ENCODE assay signal across 30 cellular contexts in genomic region chr7:92496876-92497275, GRCh38. TPM values are rescaled to one million over a fixed set of nuclear protein-coding genes. Genes with fewer than 3 reads are reported as not detected.
DNase-seq lines count a peak whose midpoint lies in the region; ATAC-seq and TF ChIP-seq lines count a peak whose summit lies in the region.
"Had no signal": no experiment of that assay in that cellular context is flagged by ENCODE, and none has a peak within 500 bp of the region (broad histone marks: within the 10 kb centered on the region; RNA-seq: fewer than 3 reads in every experiment).

No MANE protein-coding gene starts in this region.

- ATAC-seq in upper lobe of left lung (ENCODE audit: low FRiP score in 2 of 2) (no peak), GM19023 (IDR thresholded peaks at IDR 0.05; ENCODE audit: unreplicated experiment) (no peak)
- ATAC-seq: activated T-helper 17 cell treated with anti-CD3 and anti-CD28 coated beads, Interleukin-2, amount 50 U/mL, for 72 hours; CD8-positive, alpha-beta T cell; left ventricle myocardium superior had no signal

- H3K36me3 Mint-ChIP-seq in activated CD4-positive, alpha-beta T cell treated with anti-CD3 and anti-CD28 coated beads, Interleukin-2, amount 10 ng/mL, durations not matched to agents 24 days and 14 days (ENCODE audit: low read depth), result peaks cover 28% of the 10 kb centered on the region

- no peak for TF ChIP-seq POLR2A in upper lobe of left lung (IDR thresholded peaks at IDR 0.05)

- H3K36me3 ChIP-seq in adipocyte (ENCODE audit: control insufficient read depth, insufficient read depth, low read length, severe bottlenecking) (peaks cover 72% of the 10 kb centered on the region), upper lobe of left lung (peaks cover 5 to 89% (median 38%) of the 10 kb centered on the region in 4 donors)

- no peak overlapping the region for H3K9ac ChIP-seq in adipocyte (ENCODE audit: low read length)

- H3K27ac ChIP-seq in upper lobe of left lung, result no peak overlapping the region
- H3K27ac ChIP-seq: Peyer's patch, thyroid gland had no signal

- H3K4me1 ChIP-seq in adipocyte (ENCODE audit: control insufficient read depth, insufficient read depth, low read length) (no peaks in the 10 kb centered on the region), upper lobe of left lung (no peaks in the 10 kb centered on the region)
- H3K4me1 ChIP-seq: Peyer's patch, thyroid gland had no signal

- H3K9me3 ChIP-seq in adipocyte (ENCODE audit: control insufficient read depth, low read length) (no peaks in the 10 kb centered on the region), upper lobe of left lung (no peaks in the 10 kb centered on the region)
- H3K9me3 ChIP-seq: Peyer's patch, thyroid gland had no signal

- H3K27me3 ChIP-seq in adipocyte (replicated peaks; ENCODE audit: control insufficient read depth, insufficient read depth, low read length) (no peaks in the 10 kb centered on the region), upper lobe of left lung (no peaks in the 10 kb centered on the region)
- H3K27me3 ChIP-seq: Peyer's patch, thyroid gland had no signal

- intact Hi-C loops in activated CD4-positive, alpha-beta T cell treated with anti-CD3 and anti-CD28 coated beads, Interleukin-2, amount 10 ng/mL, durations not matched to agents 24 days and 14 days (cut with micrococcal nuclease), result no loop called here

- H3K27ac Mint-ChIP-seq in activated CD4-positive, alpha-beta T cell treated with anti-CD3 and anti-CD28 coated beads, Interleukin-2, amount 10 ng/mL, durations not matched to agents 24 days and 14 days, result no peak overlapping the region
- H3K27ac Mint-ChIP-seq: activated CD4-positive, alpha-beta memory T cell treated with anti-CD3 and anti-CD28 coated beads for 36 hours; activated T-helper 17 cell treated with anti-CD3 and anti-CD28 coated beads, Interleukin-2, amount 50 U/mL, for 72 hours; CD8-positive, alpha-beta T cell; mesothelial cell of epicardium; naive B cell; stimulated activated naive CD8-positive, alpha-beta T cell treated with anti-CD3 and anti-CD28 coated beads, Interleukin-15, Interleukin-2, amounts not matched to agents 100 ng/mL and 50 ng/mL, for 24 hours had no signal

- WGBS in upper lobe of left lung, 2 donors, result 90 to 93% methylated on average over 2 of the region's 2 CpGs

- H3K27me3 Mint-ChIP-seq in activated CD4-positive, alpha-beta T cell treated with anti-CD3 and anti-CD28 coated beads, Interleukin-2, amount 10 ng/mL, durations not matched to agents 24 days and 14 days, result no peaks in the 10 kb centered on the region
- H3K27me3 Mint-ChIP-seq: activated CD4-positive, alpha-beta memory T cell treated with anti-CD3 and anti-CD28 coated beads for 36 hours; activated T-helper 17 cell treated with anti-CD3 and anti-CD28 coated beads, Interleukin-2, amount 50 U/mL, for 72 hours; central memory CD8-positive, alpha-beta T cell; naive B cell; stimulated activated naive CD8-positive, alpha-beta T cell treated with anti-CD3 and anti-CD28 coated beads, Interleukin-15, Interleukin-2, amounts not matched to agents 100 ng/mL and 50 ng/mL, for 24 hours had no signal

- peak; percentile 14 for DNase-seq in activated CD4-positive, alpha-beta T cell treated with anti-CD3 and anti-CD28 coated beads, Interleukin-2, amount 10 ng/mL, durations not matched to agents 24 days and 14 days
- no peak for DNase-seq in activated CD4-positive, alpha-beta T cell treated with anti-CD3 and anti-CD28 coated beads, Interleukin-2, amount 50 U/mL, for 48 hours
- DNase-seq in adipocyte (ENCODE audit: low read depth), result peak; percentile 24
- peak; percentile 26 for DNase-seq in fibroblast of mammary gland (ENCODE audit: low read depth)
- peak; percentile 8 for DNase-seq in stromal cell of bone marrow (ENCODE audit: low read depth)
- no peak for DNase-seq in upper lobe of left lung
- DNase-seq in ecto neural progenitor cell (ENCODE audit: low spot score), result no peak
- DNase-seq: 8988T; activated CD4-positive, alpha-beta memory T cell treated with anti-CD3 and anti-CD28 coated beads for 36 hours; activated naive CD4-positive, alpha-beta T cell treated with anti-CD3 and anti-CD28 coated beads, Interleukin-2, amount 50 U/mL, for 16 hours; CD8-positive, alpha-beta T cell; DMS 273 treated with DMSO at 0.1 percent for 48 hours; left ventricle myocardium superior; naive B cell; NCI-H1092 treated with DMSO at 0.1 percent for 48 hours; NCI-H2081; NCI-H2227 treated with DMSO at 0.1 percent for 48 hours; NCI-H69; nucleus accumbens; Peyer's patch; thyroid gland had no signal

- no peak overlapping the region for H3K4me3 Mint-ChIP-seq in activated CD4-positive, alpha-beta T cell treated with anti-CD3 and anti-CD28 coated beads, Interleukin-2, amount 10 ng/mL, durations not matched to agents 24 days and 14 days
- H3K4me3 Mint-ChIP-seq: activated CD4-positive, alpha-beta memory T cell treated with anti-CD3 and anti-CD28 coated beads for 36 hours; activated T-helper 17 cell treated with anti-CD3 and anti-CD28 coated beads, Interleukin-2, amount 50 U/mL, for 72 hours; CD8-positive, alpha-beta T cell; central memory CD8-positive, alpha-beta T cell; mesothelial cell of epicardium; naive B cell; stimulated activated naive CD8-positive, alpha-beta T cell treated with anti-CD3 and anti-CD28 coated beads, Interleukin-15, Interleukin-2, amounts not matched to agents 100 ng/mL and 50 ng/mL, for 24 hours had no signal

- no peak overlapping the region for H3K4me3 ChIP-seq in adipocyte (ENCODE audit: low read length)
- H3K4me3 ChIP-seq in fibroblast of mammary gland (ENCODE audit: control insufficient read depth, low read depth, low read length), result no peak overlapping the region
- H3K4me3 ChIP-seq in upper lobe of left lung, result no peak overlapping the region
- H3K4me3 ChIP-seq: Peyer's patch, thyroid gland had no signal

- TF ChIP-seq CTCF in fibroblast of mammary gland (conservative IDR thresholded peaks at IDR 0.05; ENCODE audit: control insufficient read depth, insufficient read depth, low read depth, low read length) (no peak), upper lobe of left lung (IDR thresholded peaks at IDR 0.05) (no peak)

- no peaks in the 10 kb centered on the region for H3K4me1 Mint-ChIP-seq in activated CD4-positive, alpha-beta T cell treated with anti-CD3 and anti-CD28 coated beads, Interleukin-2, amount 10 ng/mL, durations not matched to agents 24 days and 14 days
- H3K4me1 Mint-ChIP-seq: activated T-helper 17 cell treated with anti-CD3 and anti-CD28 coated beads, Interleukin-2, amount 50 U/mL, for 72 hours; central memory CD8-positive, alpha-beta T cell; mesothelial cell of epicardium; naive B cell had no signal

- TF ChIP-seq EP300 in upper lobe of left lung (IDR thresholded peaks at IDR 0.05), result no peak

- no peaks in the 10 kb centered on the region for H3K9me3 Mint-ChIP-seq in activated CD4-positive, alpha-beta T cell treated with anti-CD3 and anti-CD28 coated beads, Interleukin-2, amount 10 ng/mL, durations not matched to agents 24 days and 14 days
- H3K9me3 Mint-ChIP-seq: activated CD4-positive, alpha-beta memory T cell treated with anti-CD3 and anti-CD28 coated beads for 36 hours; activated T-helper 17 cell treated with anti-CD3 and anti-CD28 coated beads, Interleukin-2, amount 50 U/mL, for 72 hours; CD8-positive, alpha-beta T cell; central memory CD8-positive, alpha-beta T cell; mesothelial cell of epicardium; naive B cell; stimulated activated naive CD8-positive, alpha-beta T cell treated with anti-CD3 and anti-CD28 coated beads, Interleukin-15, Interleukin-2, amounts not matched to agents 100 ng/mL and 50 ng/mL, for 24 hours had no signal

RNA-seq across cellular contexts. Expression of gene ERVW-1, which starts 19.1 kb away (rescaled TPM):
- not detected in 2 replicates for total RNA-seq in activated CD4-positive, alpha-beta T cell treated with anti-CD3 and anti-CD28 coated beads, Interleukin-2, amount 10 ng/mL, durations not matched to agents 24 days and 14 days
- total RNA-seq in upper lobe of left lung, result under 1 TPM in 1 of 6 donors, not detected in 5; 0.20 TPM
- total RNA-seq: activated CD4-positive, alpha-beta memory T cell treated with anti-CD3 and anti-CD28 coated beads for 36 hours; activated T-helper 17 cell treated with anti-CD3 and anti-CD28 coated beads, Interleukin-2, amount 50 U/mL, for 72 hours; CD8-positive, alpha-beta T cell; dermis microvascular lymphatic vessel endothelial cell; G401; left ventricle myocardium superior; mesothelial cell of epicardium; Peyer's patch; pulmonary artery endothelial cell; skeletal muscle tissue; thyroid gland had no signal

RNA-seq across cellular contexts. Expression of gene PEX1, which starts 31.4 kb away (rescaled TPM):
- 14.4 and 14.8 TPM in 2 replicates for total RNA-seq in activated CD4-positive, alpha-beta T cell treated with anti-CD3 and anti-CD28 coated beads, Interleukin-2, amount 10 ng/mL, durations not matched to agents 24 days and 14 days
- 10 to 100 TPM in 5 of 6 donors, 1 to 10 TPM in 1; 8.4 to 31.3 (median 13.4) TPM for total RNA-seq in upper lobe of left lung

RNA-seq across cellular contexts. Expression of gene RBM48, which starts 31.7 kb away (rescaled TPM):
- total RNA-seq in activated CD4-positive, alpha-beta T cell treated with anti-CD3 and anti-CD28 coated beads, Interleukin-2, amount 10 ng/mL, durations not matched to agents 24 days and 14 days, result 14.4 and 17.3 TPM in 2 replicates
- total RNA-seq in upper lobe of left lung, result 10 to 100 TPM in 3 of 6 donors, 1 to 10 TPM in 3; 3.7 to 17.9 (median 10.9) TPM

RNA-seq across cellular contexts. Expression of gene GATAD1, which starts 49.6 kb away (rescaled TPM):
- 21.4 and 22.1 TPM in 2 replicates for total RNA-seq in activated CD4-positive, alpha-beta T cell treated with anti-CD3 and anti-CD28 coated beads, Interleukin-2, amount 10 ng/mL, durations not matched to agents 24 days and 14 days
- total RNA-seq in upper lobe of left lung, result 10 to 100 TPM; 21.4 to 66.6 (median 39.5) TPM

Comparison
In these comparisons a context has a peak if more than half of its experiments do, and no peak if none do; other contexts are left out.
1. DNase-seq: peak in activated CD4-positive, alpha-beta T cell treated with anti-CD3 and anti-CD28 coated beads, Interleukin-2, amount 10 ng/mL, durations not matched to agents 24 days and 14 days (single experiment), adipocyte (single experiment), fibroblast of mammary gland (single experiment) and stromal cell of bone marrow (single experiment); none in activated CD4-positive, alpha-beta T cell treated with anti-CD3 and anti-CD28 coated beads, Interleukin-2, amount 50 U/mL, for 48 hours (0 of 2), upper lobe of left lung (0 of 2) and ecto neural progenitor cell (single experiment).